ENCODE assay signal across 1 cellular context in the genomic region with DNA sequence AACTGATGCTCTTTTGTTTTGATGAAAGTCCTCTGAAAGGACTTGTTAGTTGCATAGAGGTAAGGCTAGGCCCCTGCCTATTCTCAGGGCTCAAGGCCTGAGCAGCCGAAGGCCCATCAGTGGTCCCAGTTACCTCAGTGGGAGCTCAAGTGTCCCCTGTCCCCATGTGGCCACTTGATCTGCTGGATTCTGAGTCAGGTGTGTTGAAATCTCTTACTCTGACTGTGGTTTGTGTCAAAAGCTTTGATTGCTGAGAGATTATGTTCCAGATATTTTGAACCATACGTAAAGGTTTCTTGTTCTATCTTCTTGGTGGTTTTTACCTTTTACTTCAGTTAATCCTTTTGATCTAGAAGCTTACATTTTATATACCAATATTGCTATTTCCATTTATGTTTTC.
TF ChIP-seq lines count a peak whose summit lies in the region.

No MANE protein-coding gene starts in this region.

TF ChIP-seq in HEK293, 187 proteins besides CTCF, POLR2A, EP300 and RAD21 (continued from another document):
- TF ChIP-seq, protein P1, sequence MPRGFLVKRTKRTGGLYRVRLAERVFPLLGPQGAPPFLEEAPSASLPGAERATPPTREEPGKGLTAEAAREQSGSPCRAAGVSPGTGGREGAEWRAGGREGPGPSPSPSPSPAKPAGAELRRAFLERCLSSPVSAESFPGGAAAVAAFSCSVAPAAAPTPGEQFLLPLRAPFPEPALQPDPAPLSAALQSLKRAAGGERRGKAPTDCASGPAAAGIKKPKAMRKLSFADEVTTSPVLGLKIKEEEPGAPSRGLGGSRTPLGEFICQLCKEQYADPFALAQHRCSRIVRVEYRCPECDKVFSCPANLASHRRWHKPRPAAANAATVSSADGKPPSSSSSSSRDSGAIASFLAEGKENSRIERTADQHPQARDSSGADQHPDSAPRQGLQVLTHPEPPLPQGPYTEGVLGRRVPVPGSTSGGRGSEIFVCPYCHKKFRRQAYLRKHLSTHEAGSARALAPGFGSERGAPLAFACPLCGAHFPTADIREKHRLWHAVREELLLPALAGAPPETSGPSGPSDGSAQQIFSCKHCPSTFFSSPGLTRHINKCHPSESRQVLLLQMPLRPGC (tag by site-specific recombination; IDR thresholded peaks at IDR 0.05) = no peak
